Comparison of ENCODE assay signal across 8 cellular contexts in genomic region chr3:123328851-123329635, GRCh38.
A peak's percentile ranks its signal among the peaks of the same experiment; 100 is the strongest.
DNase-seq lines count a peak whose midpoint lies in the region; ATAC-seq, FAIRE-seq and TF ChIP-seq lines count a peak whose summit lies in the region.

No MANE protein-coding gene starts in this region.

- in situ Hi-C loops in SK-MEL-5 (cut with HindIII; ENCODE audit: low pct_unique_long_range_greater_than_20kb, low sequenced_read_pairs), result no loop called here

- no peaks in the 10 kb centered on the region for H3K27me3 ChIP-seq in pancreas
- H3K27me3 ChIP-seq in thyroid gland, result no peaks in the 10 kb centered on the region

- peak; percentile 91 to 97 (median 93) for TF ChIP-seq CTCF in pancreas (IDR thresholded peaks at IDR 0.05)
- TF ChIP-seq CTCF in thyroid gland (IDR thresholded peaks at IDR 0.05), result peak; percentile 77 to 94 (median 85)

- FAIRE-seq in pancreas (lab: Jason Lieb, UNC), result no peak

- no peak for TF ChIP-seq POLR2A in thyroid gland (IDR thresholded peaks at IDR 0.05)

- H3K4me3 ChIP-seq in pancreas (no peak overlapping the region), thyroid gland (replicated peaks in 1 of 3) (no peak overlapping the region)

- peaks cover 0 to 5% (median 0%) of the 10 kb centered on the region in 3 donors for H3K36me3 ChIP-seq in pancreas
- no peaks in the 10 kb centered on the region for H3K36me3 ChIP-seq in thyroid gland

- intact Hi-C loops in pancreas (cut with DNase I), result loop anchor here (5.0 to 10.0 kb wide), 3 partner anchors 158 to 236 kb away; no protein-coding TSS in a partner anchor
- intact Hi-C loops in thyroid gland (cut with DNase I), result loop anchor here (5.0 kb wide), 2 partner anchors 158 to 233 kb away; no protein-coding TSS in a partner anchor

- peak; percentile 66 for DNase-seq in A172 (ENCODE audit: low spot score)
- peak; percentile 56 for DNase-seq in M059J (ENCODE audit: low read depth)
- peak; percentile 67 for DNase-seq in SK-MEL-5 (ENCODE audit: low read depth, low spot score)
- DNase-seq in activated gamma-delta T cell treated with Interleukin-2 at 50 U/mL for 16 hours, result peak; percentile 76
- peak; percentile 79 for DNase-seq in germinal center (ENCODE audit: low spot score)
- DNase-seq in pancreas, result peak; percentile 64 to 95 (median 84)
- peak; percentile 79 to 80 for DNase-seq in thyroid gland

- H3K9me3 ChIP-seq in pancreas, result no peaks in the 10 kb centered on the region
- no peaks in the 10 kb centered on the region for H3K9me3 ChIP-seq in thyroid gland

- WGBS in pancreas, 2 donors, result 13 to 15% methylated on average over 13 of the region's 13 CpGs
- 14 to 26% methylated on average over 11 to 13 of the region's 13 CpGs for WGBS in thyroid gland, 2 donors

- H3K4me1 ChIP-seq in pancreas (peaks cover 13 to 16% (median 14%) of the 10 kb centered on the region in 3 donors), thyroid gland (no peaks in the 10 kb centered on the region)

- ATAC-seq in GM18502 (IDR thresholded peaks at IDR 0.05; ENCODE audit: poor library complexity, unreplicated experiment) (peak; percentile 69), pancreas (peak; percentile 75 to 92 (median 90))

- no peak overlapping the region for H3K27ac ChIP-seq in pancreas
- no peak overlapping the region for H3K27ac ChIP-seq in thyroid gland
